9 cellular contexts compared by ENCODE assay signal in the genomic region with DNA sequence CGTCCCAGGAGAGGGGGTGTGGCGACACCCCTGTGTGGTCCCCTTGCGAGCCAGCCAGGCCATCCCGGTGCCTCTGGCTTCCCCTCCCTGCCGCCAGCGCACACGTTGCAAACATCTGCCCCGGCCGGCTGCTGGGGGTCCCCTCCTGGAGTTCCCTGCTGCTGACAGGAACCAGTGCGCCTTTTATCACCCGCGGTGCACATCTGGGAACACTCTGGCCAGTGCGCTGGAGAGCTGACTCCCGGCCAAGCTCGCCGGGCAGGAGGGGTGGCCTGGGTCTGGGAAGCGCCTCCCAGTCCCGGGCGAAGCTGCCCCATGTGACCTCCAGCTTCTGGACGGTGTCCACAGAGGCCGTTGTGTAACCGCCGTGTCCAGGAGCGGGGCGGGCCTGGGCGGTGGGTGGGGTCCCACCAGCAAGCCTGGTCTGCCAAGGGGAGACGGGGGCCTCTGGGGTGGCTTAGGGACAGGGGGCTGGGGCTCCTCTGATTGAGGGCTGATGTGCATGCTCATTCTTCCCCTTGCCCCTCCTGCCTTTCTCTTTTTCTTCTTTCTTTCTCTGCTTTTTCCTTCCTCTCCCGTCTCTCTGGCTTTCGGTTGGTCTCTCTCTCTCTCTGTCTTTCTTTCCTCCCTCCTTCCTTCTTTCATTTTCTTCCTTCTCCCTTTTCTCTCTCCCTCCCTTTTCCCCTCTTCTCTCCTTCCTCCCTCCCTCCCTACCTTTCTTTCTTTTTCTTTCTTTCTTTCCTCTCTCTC. TPM values are rescaled to one million over a fixed set of nuclear protein-coding genes. Genes with fewer than 3 reads are reported as not detected.
DNase-seq lines count a peak whose midpoint lies in the region; ATAC-seq and TF ChIP-seq lines count a peak whose summit lies in the region.
"Had no signal": no experiment of that assay in that cellular context is flagged by ENCODE, and none has a peak within 500 bp of the region (broad histone marks: within the 10 kb centered on the region; RNA-seq: fewer than 3 reads in every experiment).

No MANE protein-coding gene starts in this region.

- intact Hi-C loops in left ventricle myocardium inferior (cut with micrococcal nuclease) = no loop called here

- peaks cover 31% of the 10 kb centered on the region for H3K27me3 Mint-ChIP-seq in activated CD8-positive, alpha-beta memory T cell treated with anti-CD3 and anti-CD28 coated beads, Interleukin-2, amount 10 ng/mL, durations not matched to agents 7 days and 5 days

- H3K36me3 Mint-ChIP-seq in activated CD8-positive, alpha-beta memory T cell treated with anti-CD3 and anti-CD28 coated beads, Interleukin-2, amount 10 ng/mL, durations not matched to agents 7 days and 5 days = no peaks in the 10 kb centered on the region

- CTCF ChIA-PET in activated CD8-positive, alpha-beta memory T cell treated with anti-CD3 and anti-CD28 coated beads, Interleukin-2, amount 10 ng/mL, durations not matched to agents 7 days and 5 days (lab: Charles Lee) = no interaction called here

- no peaks in the 10 kb centered on the region for H3K9me3 Mint-ChIP-seq in activated CD8-positive, alpha-beta memory T cell treated with anti-CD3 and anti-CD28 coated beads, Interleukin-2, amount 10 ng/mL, durations not matched to agents 7 days and 5 days (ENCODE audit: low read depth)

- no peaks in the 10 kb centered on the region for H3K36me3 ChIP-seq in left ventricle myocardium inferior

- ATAC-seq in activated CD8-positive, alpha-beta memory T cell treated with anti-CD3 and anti-CD28 coated beads, Interleukin-2, amount 10 ng/mL, durations not matched to agents 7 days and 5 days = no peak

- no peak overlapping the region for H3K27ac Mint-ChIP-seq in activated CD8-positive, alpha-beta memory T cell treated with anti-CD3 and anti-CD28 coated beads, Interleukin-2, amount 10 ng/mL, durations not matched to agents 7 days and 5 days

- peak overlapping the region; percentile 56 for H3K4me3 ChIP-seq in left ventricle myocardium inferior

- H3K4me3 Mint-ChIP-seq in activated CD8-positive, alpha-beta memory T cell treated with anti-CD3 and anti-CD28 coated beads, Interleukin-2, amount 10 ng/mL, durations not matched to agents 7 days and 5 days = no peak overlapping the region

- no peaks in the 10 kb centered on the region for H3K9me3 ChIP-seq in left ventricle myocardium inferior (replicated peaks)

- H3K27ac ChIP-seq in left ventricle myocardium inferior (replicated peaks) = peak overlapping the region; percentile 86

- TF ChIP-seq CTCF in left ventricle myocardium inferior (IDR thresholded peaks at IDR 0.05; ENCODE audit: borderline replicate concordance) = no peak

- peaks cover 2% of the 10 kb centered on the region for H3K4me1 Mint-ChIP-seq in activated CD8-positive, alpha-beta memory T cell treated with anti-CD3 and anti-CD28 coated beads, Interleukin-2, amount 10 ng/mL, durations not matched to agents 7 days and 5 days

- H3K4me1 ChIP-seq in left ventricle myocardium inferior = peaks cover 62% of the 10 kb centered on the region

- peak; percentile 86 for DNase-seq in EL
- peak; percentile 94 for DNase-seq in amniotic epithelial cell (ENCODE audit: low read depth)
- DNase-seq in left ventricle myocardium inferior = peak; percentile 96
- peak; percentile 66 for DNase-seq in retina
- no peak for DNase-seq in activated CD8-positive, alpha-beta memory T cell treated with anti-CD3 and anti-CD28 coated beads, Interleukin-2, amount 10 ng/mL, durations not matched to agents 7 days and 5 days
- DNase-seq in NCI-H2081 (lab: John Stamatoyannopoulos, UW) = no peak
- no peak for DNase-seq in NCI-H1417 treated with DMSO at 0.1 percent for 48 hours (lab: John Stamatoyannopoulos, UW)
- DNase-seq in GDM1 (lab: John Stamatoyannopoulos, UW) = no peak
- DNase-seq: stimulated activated naive B cell treated with anti-CD40 and anti-IgM and Interleukin-4, amounts not matched to agents 10 μg/mL and 1 μg/mL and 100 μg/mL, for 72 hours had no signal

- no peaks in the 10 kb centered on the region for H3K27me3 ChIP-seq in left ventricle myocardium inferior (ENCODE audit: low read depth)

RNA-seq across cellular contexts. Expression of gene CIBAR2, which starts 25.2 kb away (rescaled TPM):
- not detected for total RNA-seq in left ventricle myocardium inferior
- not detected for total RNA-seq in activated CD8-positive, alpha-beta memory T cell treated with anti-CD3 and anti-CD28 coated beads, Interleukin-2, amount 10 ng/mL, durations not matched to agents 7 days and 5 days

Comparison
In these comparisons a context has a peak if more than half of its experiments do, and no peak if none do; other contexts are left out.
1. DNase-seq: peak in EL (single experiment), amniotic epithelial cell (single experiment), left ventricle myocardium inferior (single experiment) and retina (single experiment); none in activated CD8-positive, alpha-beta memory T cell treated with anti-CD3 and anti-CD28 coated beads, Interleukin-2, amount 10 ng/mL, durations not matched to agents 7 days and 5 days (single experiment), NCI-H2081 (0 of 2), NCI-H1417 treated with DMSO at 0.1 percent for 48 hours (single experiment) and GDM1 (single experiment).